In the genomic region with DNA sequence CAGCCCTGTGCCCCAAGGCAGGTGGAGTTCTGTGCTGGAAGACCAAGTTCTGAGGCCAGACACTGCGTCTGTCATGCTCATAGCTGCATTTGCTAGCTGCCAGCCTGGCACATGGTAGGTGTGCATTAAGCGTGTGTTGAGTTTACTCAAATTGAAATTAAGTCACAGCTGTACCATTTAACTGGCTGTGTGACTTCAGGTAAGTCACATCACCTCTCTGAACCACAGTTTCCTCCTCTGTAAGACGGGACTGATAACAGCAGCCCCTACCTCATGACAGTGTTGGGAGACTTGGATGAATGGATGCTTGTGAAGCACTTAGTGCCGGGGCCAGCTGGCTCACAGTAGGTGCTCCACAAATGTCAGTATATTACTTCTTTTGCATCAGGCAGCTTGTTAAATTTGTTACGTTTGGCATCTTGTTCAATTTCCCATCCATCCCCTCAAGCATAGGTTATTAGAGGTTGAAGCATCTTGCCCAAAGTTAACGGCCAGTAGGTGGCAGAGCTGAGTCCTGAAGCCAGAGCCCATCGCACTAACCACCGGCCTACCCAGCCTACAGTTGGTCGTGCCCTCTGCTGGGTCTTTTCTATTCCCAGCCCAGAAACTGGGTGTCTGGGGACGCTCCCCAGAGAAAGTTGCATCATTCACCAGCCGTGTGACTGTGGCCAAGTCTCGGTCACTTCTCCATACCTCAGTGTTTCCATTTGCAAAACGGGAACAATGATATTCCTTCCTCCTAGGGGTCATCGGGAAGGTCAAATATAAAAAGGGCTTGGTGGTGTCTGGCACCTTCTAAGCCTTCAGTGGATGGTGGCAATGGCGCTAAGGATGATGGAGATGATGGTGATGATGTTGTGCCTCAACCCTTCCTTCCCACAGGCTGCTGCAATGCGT, we compare ENCODE assay signal across 9 cellular contexts. TPM values are rescaled to one million over a fixed set of nuclear protein-coding genes. Genes with fewer than 3 reads are reported as not detected.
DNase-seq lines count a peak whose midpoint lies in the region; ATAC-seq lines count a peak whose summit lies in the region.
"Had no signal": no experiment of that assay in that cellular context is flagged by ENCODE, and none has a peak within 500 bp of the region (broad histone marks: within the 10 kb centered on the region; RNA-seq: fewer than 3 reads in every experiment).

No MANE protein-coding gene starts in this region.

- H3K4me3 Mint-ChIP-seq in memory B cell, result no peak overlapping the region
- H3K4me3 Mint-ChIP-seq: T-helper 1 cell treated with Interleukin-12 subunit alpha and Interleukin-12 subunit beta and Interleukin-4 antibody, amounts not matched to agents 30 μg/mL and 1 μg/mL, for 36 hours had no signal

- no peaks in the 10 kb centered on the region for H3K36me3 ChIP-seq in mesenchymal stem cell (ENCODE audit: control insufficient read depth in 1 of 2, insufficient read depth in 2 of 2, low read depth in 1 of 2, low read length in 2 of 2)

- H2BK12ac ChIP-seq in mesenchymal stem cell (ENCODE audit: low read length in 2 of 2), result no peak overlapping the region

- H3K4me3 ChIP-seq in mesenchymal stem cell (ENCODE audit: insufficient read depth in 1 of 2, low read depth in 1 of 2, low read length in 2 of 2), result no peak overlapping the region

- H2BK15ac ChIP-seq in mesenchymal stem cell (ENCODE audit: low read depth, poor library complexity, severe bottlenecking), result no peak overlapping the region

- peaks cover 2% of the 10 kb centered on the region for H3K4me1 Mint-ChIP-seq in memory B cell

- ATAC-seq in memory B cell (ENCODE audit: low read depth) (peak; percentile 89), GM21786 (IDR thresholded peaks at IDR 0.05; ENCODE audit: unreplicated experiment) (no peak)

- H4K8ac ChIP-seq in mesenchymal stem cell (ENCODE audit: low read length), result no peak overlapping the region

- H3K36me3 Mint-ChIP-seq in memory B cell, result no peaks in the 10 kb centered on the region

- no peak overlapping the region for H3K4me2 ChIP-seq in mesenchymal stem cell (ENCODE audit: low read length, poor library complexity, severe bottlenecking)

- H3K14ac ChIP-seq in mesenchymal stem cell (ENCODE audit: low read length in 2 of 2), result no peak overlapping the region

- peaks cover 0 to 14% of the 10 kb centered on the region in 2 experiments for H3K27me3 ChIP-seq in mesenchymal stem cell (ENCODE audit: control insufficient read depth in 1 of 2, insufficient read depth in 1 of 2, low read length in 2 of 2)

- H2BK5ac ChIP-seq in mesenchymal stem cell (ENCODE audit: low read depth, low read length, poor library complexity, severe bottlenecking), result no peak overlapping the region

- no peak overlapping the region for H3K9ac ChIP-seq in mesenchymal stem cell (ENCODE audit: low read length)

- no peak overlapping the region for H3K18ac ChIP-seq in mesenchymal stem cell (ENCODE audit: low read depth in 1 of 2, low read length in 2 of 2)

- no peak overlapping the region for H2AFZ ChIP-seq in mesenchymal stem cell (ENCODE audit: low read depth, low read length)

- H3K4ac ChIP-seq in mesenchymal stem cell (ENCODE audit: low read depth in 1 of 2, low read length in 2 of 2), result no peak overlapping the region

- H2AK5ac ChIP-seq in mesenchymal stem cell (ENCODE audit: low read length, severe bottlenecking), result no peak overlapping the region

- H3K27me3 Mint-ChIP-seq in memory B cell, result no peaks in the 10 kb centered on the region

- H3K9me3 Mint-ChIP-seq in memory B cell, result no peaks in the 10 kb centered on the region
- H3K9me3 Mint-ChIP-seq: T-helper 1 cell treated with Interleukin-12 subunit alpha and Interleukin-12 subunit beta and Interleukin-4 antibody, amounts not matched to agents 30 μg/mL and 1 μg/mL, for 36 hours had no signal

- no peak overlapping the region for H2BK120ac ChIP-seq in mesenchymal stem cell (ENCODE audit: low read depth, low read length)

- H3K79me1 ChIP-seq in mesenchymal stem cell (replicated peaks; ENCODE audit: low read length, poor library complexity, severe bottlenecking), result no peaks in the 10 kb centered on the region

- no peak overlapping the region for H3K27ac ChIP-seq in mesenchymal stem cell (ENCODE audit: low read length, poor library complexity, severe bottlenecking)

- WGBS in mesenchymal stem cell, result 70% methylated on average over 14 of the region's 16 CpGs

- no peak overlapping the region for H4K91ac ChIP-seq in mesenchymal stem cell (ENCODE audit: low read length)

- H3K9me3 ChIP-seq in mesenchymal stem cell (ENCODE audit: control insufficient read depth, low read length), result no peaks in the 10 kb centered on the region

- H3K23ac ChIP-seq in mesenchymal stem cell (ENCODE audit: low read length in 2 of 2), result no peak overlapping the region

- DNase-seq in GDM1 (lab: John Stamatoyannopoulos, UW), result peak; percentile 62
- DNase-seq in NAMALWA (ENCODE audit: low spot score), result peak; percentile 71
- peak; percentile 77 for DNase-seq in activated CD4-positive, CD25-positive, alpha-beta regulatory T cell treated with anti-CD3 and anti-CD28 coated beads, Interleukin-2, amount 50 U/mL, for 72 hours
- peak; percentile 49 for DNase-seq in cerebellar cortex (ENCODE audit: low spot score)
- peak; percentile 66 to 68 for DNase-seq in memory B cell (ENCODE audit: low spot score in 2 of 2)
- peak in 5 of 6 experiments; percentile 16 to 29 (median 24) for DNase-seq in stimulated activated naive CD4-positive, alpha-beta T cell (lab: John Stamatoyannopoulos, UW)
- no peak for DNase-seq in mesenchymal stem cell

- H3K4me1 ChIP-seq in mesenchymal stem cell (ENCODE audit: control insufficient read depth, insufficient read depth, low read depth, low read length), result peaks cover 5% of the 10 kb centered on the region

- no peak overlapping the region for H3K27ac Mint-ChIP-seq in memory B cell
- H3K27ac Mint-ChIP-seq: T-helper 1 cell treated with Interleukin-12 subunit alpha and Interleukin-12 subunit beta and Interleukin-4 antibody, amounts not matched to agents 30 μg/mL and 1 μg/mL, for 36 hours had no signal

RNA-seq across cellular contexts. Expression of a gene that starts 4.5 kb away (rescaled TPM):
- polyA plus RNA-seq in mesenchymal stem cell (2013, experiment 1 of 2), result not detected
- polyA plus RNA-seq in mesenchymal stem cell (2013, experiment 2 of 2), result not detected

RNA-seq across cellular contexts. Expression of a gene that starts 27.0 kb away (rescaled TPM):
- 42.7 TPM for polyA plus RNA-seq in mesenchymal stem cell (2013, experiment 1 of 2)
- polyA plus RNA-seq in mesenchymal stem cell (2013, experiment 2 of 2), result 38.8 TPM
